ENCODE assay signal across 1 cellular context in genomic region chr7:102859799-102860125, GRCh38.
TF ChIP-seq lines count a peak whose summit lies in the region.

No MANE protein-coding gene starts in this region.

TF ChIP-seq in HepG2, 621 proteins besides CTCF, POLR2A, EP300 and RAD21:
- no peak for TF ChIP-seq ZNF841 (CRISPR knock-in tag; IDR thresholded peaks at IDR 0.05; ENCODE audit: borderline replicate concordance)
- TF ChIP-seq ASH2L (IDR thresholded peaks at IDR 0.05; ENCODE audit: insufficient read length, low read depth, low read length), result peak; percentile 4
- no peak for TF ChIP-seq ZNF138 (CRISPR knock-in tag; IDR thresholded peaks at IDR 0.05; ENCODE audit: low read depth)
- no peak for TF ChIP-seq KLF9 (CRISPR knock-in tag; IDR thresholded peaks at IDR 0.05; ENCODE audit: low read depth)
- peak; percentile 70; the same call in 1 of the 2 replicates for TF ChIP-seq ZNF263 (CRISPR knock-in tag; IDR thresholded peaks at IDR 0.05)
- no peak for TF ChIP-seq FOXJ3 (CRISPR knock-in tag; IDR thresholded peaks at IDR 0.05; ENCODE audit: borderline replicate concordance)
- TF ChIP-seq ZNF768 (CRISPR knock-in tag; IDR thresholded peaks at IDR 0.05), result no peak
TF ChIP-seq in HepG2: peak in this region for 2.
